Comparison of ENCODE assay signal across 8 cellular contexts in the genomic region with DNA sequence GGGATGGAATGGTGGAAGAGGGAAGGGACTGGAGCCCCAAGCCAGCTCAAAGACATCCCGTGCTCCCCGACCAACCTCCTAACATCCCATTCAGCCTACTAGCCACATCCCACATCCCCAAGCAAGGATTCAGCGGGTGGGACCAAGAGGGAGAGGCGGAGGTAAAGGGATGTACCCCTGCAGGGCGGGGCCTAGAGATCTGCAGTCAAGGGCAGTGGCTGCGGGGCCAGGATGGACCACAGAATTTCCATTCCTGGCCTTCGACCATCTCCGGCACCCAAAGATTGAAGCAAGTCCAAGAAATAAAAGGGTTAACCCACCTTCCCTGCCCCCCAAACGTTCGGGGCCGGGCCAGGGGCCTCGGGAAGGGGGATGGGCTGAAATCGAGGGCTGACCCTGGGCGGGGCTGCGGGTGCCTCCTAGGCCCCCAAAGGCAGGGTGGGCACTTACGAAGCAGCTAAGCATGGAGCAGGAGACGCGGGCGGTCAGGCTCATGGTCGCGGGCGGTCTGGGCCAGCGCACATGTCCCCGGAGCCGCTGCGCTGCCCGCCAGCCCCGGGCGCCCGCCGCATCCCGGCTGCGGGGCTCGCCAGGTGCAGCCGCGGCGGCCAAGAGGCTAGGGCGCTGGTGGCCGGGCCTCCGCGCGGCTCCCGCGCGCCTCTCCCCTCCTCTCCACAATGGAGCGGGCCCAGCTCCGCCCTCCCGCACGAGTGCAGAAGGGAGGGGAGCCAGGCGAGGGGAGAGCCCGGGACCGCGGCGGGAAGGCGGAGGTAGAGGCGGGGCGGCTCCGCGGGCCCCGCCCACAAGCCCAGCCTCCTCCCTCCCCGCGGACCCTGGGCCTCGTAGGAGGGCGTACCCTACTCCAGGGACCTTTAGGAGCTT. TPM values are rescaled to one million over a fixed set of nuclear protein-coding genes. Genes with fewer than 3 reads are reported as not detected.
A peak's percentile ranks its signal among the peaks of the same experiment; 100 is the strongest.
DNase-seq lines count a peak whose midpoint lies in the region; ATAC-seq and TF ChIP-seq lines count a peak whose summit lies in the region.

A gene (minus strand): TSS at position 726 of the 882 bp plus-strand sequence. CDS start 231 bp downstream, at position 495.

- H3K27me3 Mint-ChIP-seq in natural killer cell treated with Interleukin-12 subunit alpha and Interleukin-12 subunit beta and Interleukin-15 and Interleukin-18, amount 100 ng/mL, for 72 hours: no peaks in the 10 kb centered on the region

- H3K36me3 Mint-ChIP-seq in natural killer cell treated with Interleukin-12 subunit alpha and Interleukin-12 subunit beta and Interleukin-15 and Interleukin-18, amount 100 ng/mL, for 72 hours: peaks cover 24% of the 10 kb centered on the region

- H3K9me3 Mint-ChIP-seq in natural killer cell treated with Interleukin-12 subunit alpha and Interleukin-12 subunit beta and Interleukin-15 and Interleukin-18, amount 100 ng/mL, for 72 hours: no peaks in the 10 kb centered on the region

- H3K4me1 ChIP-seq in RWPE2 (ENCODE audit: insufficient read depth, poor library complexity, severe bottlenecking): peaks cover 7% of the 10 kb centered on the region

- H3K27ac ChIP-seq in RWPE2 (ENCODE audit: poor library complexity, severe bottlenecking): peak within 1 kb of the TSS; percentile 43

- peak within 1 kb of the TSS; percentile 95 to 98 for H3K27ac Mint-ChIP-seq in natural killer cell treated with Interleukin-12 subunit alpha and Interleukin-12 subunit beta and Interleukin-15 and Interleukin-18, amount 100 ng/mL, for 72 hours

- H3K9me3 ChIP-seq in RWPE2 (ENCODE audit: severe bottlenecking): no peaks in the 10 kb centered on the region

- H3K4me3 Mint-ChIP-seq in natural killer cell treated with Interleukin-12 subunit alpha and Interleukin-12 subunit beta and Interleukin-15 and Interleukin-18, amount 100 ng/mL, for 72 hours: peak within 1 kb of the TSS; percentile 97

- CTCF ChIA-PET in GM10248 (lab: Yijun Ruan, JAX): interaction anchor here (0.8 to 1.7 kb wide), 8 partner anchors 9 to 491 kb away, joined by 3 to 9 read pairs (median 4); a partner anchor contains a TSS

- peak; percentile 91 for DNase-seq in GM10248 (ENCODE audit: extremely low spot score)
- peak; percentile 60 for DNase-seq in LHCN-M2 (ENCODE audit: low read depth)
- no peak for DNase-seq in RWPE2 (ENCODE audit: low spot score)
- DNase-seq in activated effector memory CD4-positive, alpha-beta T cell treated with Interleukin-2 at 50 U/mL for 16 hours: peak; percentile 67
- peak; percentile 40 for DNase-seq in fibroblast of the conjunctiva (ENCODE audit: low read depth)
- peak; percentile 90 for DNase-seq in natural killer cell treated with Interleukin-12 subunit alpha and Interleukin-12 subunit beta and Interleukin-15 and Interleukin-18, amount 100 ng/mL, for 72 hours (ENCODE audit: low spot score)
- peak; percentile 21 to 77 (median 58) for DNase-seq in stimulated activated naive CD4-positive, alpha-beta T cell (lab: John Stamatoyannopoulos, UW)

- ATAC-seq in RWPE2 (ENCODE audit: low read depth) (peak; percentile 38), HG03135 (IDR thresholded peaks at IDR 0.05; ENCODE audit: unreplicated experiment) (no peak)
- ATAC-seq in natural killer cell treated with Interleukin-12 subunit alpha and Interleukin-12 subunit beta and Interleukin-15 and Interleukin-18, amount 100 ng/mL, for 72 hours: peak; percentile 33 to 46

- H3K36me3 ChIP-seq in RWPE2 (ENCODE audit: low read depth): peaks cover 39% of the 10 kb centered on the region

- TF ChIP-seq CTCF in GM10248 (IDR thresholded peaks at IDR 0.05; ENCODE audit: control extremely low read depth, extremely low read depth, low read depth, missing control alignments) (no peak), RWPE2 (IDR thresholded peaks at IDR 0.05; ENCODE audit: poor library complexity, severe bottlenecking) (no peak)

- H3K4me3 ChIP-seq in RWPE2 (ENCODE audit: severe bottlenecking): peak within 1 kb of the TSS; percentile 85

- no peaks in the 10 kb centered on the region for H3K27me3 ChIP-seq in RWPE2 (ENCODE audit: insufficient read depth, poor library complexity, severe bottlenecking)

- peaks cover 51% of the 10 kb centered on the region in 2 donors for H3K4me1 Mint-ChIP-seq in natural killer cell treated with Interleukin-12 subunit alpha and Interleukin-12 subunit beta and Interleukin-15 and Interleukin-18, amount 100 ng/mL, for 72 hours (ENCODE audit: low read depth in 2 of 2)

- POLR2A ChIA-PET in GM10248 (lab: Yijun Ruan, JAX): interaction anchor here (0.5 to 1.5 kb wide), 4 partner anchors 8 to 701 kb away, joined by 3 to 15 read pairs (median 4); no protein-coding TSS in a partner anchor

RNA-seq across cellular contexts. Expression of the gene that starts here (rescaled TPM):
- total RNA-seq in LHCN-M2 (2014; rRNA removed): 56.2 and 58.2 TPM in 2 replicates
- 8.8 TPM for polyA plus RNA-seq in LHCN-M2 (2012)
- 100 to 1,000 TPM in 1 of 2 donors, 10 to 100 TPM in 1; 60.1 to 104 TPM for total RNA-seq in natural killer cell treated with Interleukin-12 subunit alpha and Interleukin-12 subunit beta and Interleukin-15 and Interleukin-18, amount 100 ng/mL, for 72 hours
